In the genomic region with DNA sequence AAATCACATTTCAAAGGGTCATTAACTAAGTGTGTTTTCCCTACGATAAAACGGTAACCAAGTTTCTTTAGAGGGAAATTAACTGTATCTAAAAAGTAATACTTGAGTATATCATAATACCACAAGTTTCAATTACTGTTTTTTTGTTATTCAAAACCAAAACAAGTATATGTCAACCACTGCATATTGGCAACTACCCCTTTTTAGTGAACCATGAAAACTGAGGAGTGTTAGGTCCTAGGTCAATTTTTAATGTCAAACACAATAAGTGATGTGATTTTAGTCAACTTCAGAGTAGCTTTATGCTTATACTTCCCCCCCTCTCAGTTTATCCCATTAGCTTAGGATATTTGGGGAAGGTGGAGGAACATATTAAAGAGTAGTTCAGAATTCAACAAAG, we compare ENCODE assay signal across 19 cellular contexts. TPM values are rescaled to one million over a fixed set of nuclear protein-coding genes. Genes with fewer than 3 reads are reported as not detected.
DNase-seq lines count a peak whose midpoint lies in the region; ATAC-seq, FAIRE-seq and TF ChIP-seq lines count a peak whose summit lies in the region.
"Had no signal": no experiment of that assay in that cellular context is flagged by ENCODE, and none has a peak within 500 bp of the region (broad histone marks: within the 10 kb centered on the region; RNA-seq: fewer than 3 reads in every experiment).

No MANE protein-coding gene starts in this region.

- H3K4me1 ChIP-seq in osteoblast (ENCODE audit: insufficient read depth, low read length) = no peaks in the 10 kb centered on the region

- no peak overlapping the region for H3K4me3 ChIP-seq in osteoblast (ENCODE audit: insufficient read depth, low read length)
- H3K4me3 ChIP-seq: GM23248 had no signal

- H3K9me3 ChIP-seq in osteoblast (ENCODE audit: low read depth, low read length) = no peaks in the 10 kb centered on the region

- DNase-seq in GM18507 (ENCODE audit: extremely low spot score, insufficient read length, low read depth) (no peak), osteoblast (ENCODE audit: insufficient read length, low spot score, missing footprints) (peak; percentile 11), NCI-H2029 treated with DMSO at 0.1 percent for 48 hours (lab: John Stamatoyannopoulos, UW) (no peak), posterior vena cava (ENCODE audit: low spot score) (no peak)
- DNase-seq: C1 segment of cervical spinal cord; Calu3; CD4-positive, alpha-beta memory T cell; COR-L47; DMS 273 treated with DMSO at 0.1 percent for 48 hours; DMS79; EL; GDM1; GM23248; H7; HCEC 1CT had no signal

- no peak overlapping the region for H3K4me2 ChIP-seq in osteoblast (ENCODE audit: insufficient read depth, low read length)

- TF ChIP-seq CTCF in osteoblast (IDR thresholded peaks at IDR 0.05; ENCODE audit: extremely low read depth, low read depth, low read length) = no peak

- no peak overlapping the region for H2AFZ ChIP-seq in osteoblast (ENCODE audit: low read length)
- H2AFZ ChIP-seq: GM23248 had no signal

- intact Hi-C loops in posterior vena cava (cut with DNase I) = loop anchor here in 1 of 2 donors (5.0 to 10.0 kb wide), 2 partner anchors 114 to 306 kb away; no protein-coding TSS in a partner anchor

- H3K27ac ChIP-seq in osteoblast (ENCODE audit: low read depth, low read length) = no peak overlapping the region
- H3K27ac ChIP-seq: GM23248 had no signal

- no peaks in the 10 kb centered on the region for H4K20me1 ChIP-seq in osteoblast (ENCODE audit: insufficient read depth, low read length)

- H3K36me3 ChIP-seq in osteoblast (ENCODE audit: insufficient read depth, low read length) = peaks cover 11% of the 10 kb centered on the region

- no peaks in the 10 kb centered on the region for H3K79me2 ChIP-seq in osteoblast (ENCODE audit: insufficient read depth, low read length)

- no peak for ATAC-seq in esophagus mucosa

- no peaks in the 10 kb centered on the region for H3K27me3 ChIP-seq in osteoblast (ENCODE audit: insufficient read depth, low read length)

- FAIRE-seq in GM18507 (lab: Jason Lieb, UNC) (peak; percentile 41), TTC549 (lab: Jason Lieb, UNC) (peak; percentile 79)
- FAIRE-seq: GM12891, H1 had no signal

RNA-seq across cellular contexts. Expression of a gene that starts 10.4 kb away (rescaled TPM):
- total RNA-seq in osteoblast = 28.2 and 29.8 TPM in 2 replicates
- total RNA-seq in esophagus mucosa = 12.9 TPM
- 10 to 100 TPM; 29.1 to 33.4 TPM for total RNA-seq in posterior vena cava

RNA-seq across cellular contexts. Expression of a gene that starts 10.5 kb away (rescaled TPM):
- total RNA-seq in osteoblast (14.1 and 18.3 TPM in 2 replicates), esophagus mucosa (8.4 TPM), posterior vena cava (10 to 100 TPM; 11.4 to 12.2 TPM)
